In the genomic region with DNA sequence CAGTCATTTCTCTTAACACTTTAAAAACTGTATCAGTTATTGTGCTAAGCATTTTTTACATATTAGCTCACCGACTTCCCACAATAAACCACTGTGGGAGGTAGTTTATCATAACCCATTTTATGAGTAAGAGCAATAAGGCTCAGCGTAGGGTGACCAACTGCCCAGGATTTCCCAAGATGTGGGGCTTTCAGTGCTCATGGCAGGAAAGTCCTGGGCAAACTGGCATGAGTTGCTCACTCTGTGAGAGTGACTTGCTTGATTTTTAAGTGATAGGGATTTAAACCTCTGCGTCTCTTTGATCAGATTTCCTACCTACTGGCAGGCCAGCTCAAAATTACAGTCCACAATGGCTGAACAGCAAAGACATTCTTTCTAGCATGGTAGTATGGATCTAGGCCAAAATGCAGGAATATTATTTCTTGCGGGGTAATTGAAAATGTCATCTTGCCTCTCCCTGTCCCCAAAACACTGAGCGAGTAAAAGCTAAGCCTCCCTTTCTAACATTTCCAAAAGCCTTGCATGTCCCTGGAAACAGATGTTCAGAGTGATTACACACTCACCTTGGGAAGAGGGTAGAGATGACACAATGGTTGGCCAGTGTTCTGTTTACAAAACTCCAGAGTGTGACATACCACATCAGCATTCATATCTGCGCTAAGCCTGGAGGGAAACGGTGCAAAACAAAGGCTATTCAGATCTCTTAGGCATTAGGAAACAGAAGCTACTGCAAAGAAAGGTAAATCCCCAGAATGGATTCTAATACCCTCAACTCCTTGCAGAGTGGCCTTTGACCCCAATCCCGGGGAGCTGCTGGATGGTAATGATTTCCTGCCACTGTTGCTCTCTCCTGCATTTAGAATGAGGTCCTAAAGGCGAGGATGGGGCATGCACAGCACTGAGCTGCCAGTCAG, we compare ENCODE assay signal across 1 cellular context.
TF ChIP-seq lines count a peak whose summit lies in the region.

No MANE protein-coding gene starts in this region.

TF ChIP-seq in SK-N-SH, 30 proteins besides CTCF, POLR2A, EP300 and RAD21 (continued from another document):
- TF ChIP-seq GABPA (IDR thresholded peaks at IDR 0.05; ENCODE audit: low read depth) (no peak), FOXM1 (IDR thresholded peaks at IDR 0.05; ENCODE audit: low read depth) (0 out of 2 replicates have a peak, but pooled peaks have one; percentile 15), FOXJ3 (CRISPR knock-in tag; IDR thresholded peaks at IDR 0.05) (no peak), EZH2phosphoT487 (IDR thresholded peaks at IDR 0.05; ENCODE audit: borderline replicate concordance, low read depth) (no peak), TCF12 (IDR thresholded peaks at IDR 0.05) (peak; percentile 76), RFX5 (IDR thresholded peaks at IDR 0.05; ENCODE audit: low read length) (no peak), ELF1 (IDR thresholded peaks at IDR 0.05) (no peak), POLR2AphosphoS5 (IDR thresholded peaks at IDR 0.05; ENCODE audit: low read depth, low read length) (no peak), MXI1 (IDR thresholded peaks at IDR 0.05; ENCODE audit: low read depth, low read length) (no peak), MEF2A (IDR thresholded peaks at IDR 0.05; ENCODE audit: borderline replicate concordance, low read depth) (0 out of 2 replicates have a peak, but pooled peaks have one; percentile 39), SIN3A (IDR thresholded peaks at IDR 0.05; ENCODE audit: borderline replicate concordance, low read depth, low read length) (no peak), RCOR1 (IDR thresholded peaks at IDR 0.05; ENCODE audit: low read length) (no peak), YY1 (IDR thresholded peaks at IDR 0.05; ENCODE audit: low read depth) (no peak), RXRA (IDR thresholded peaks at IDR 0.05; ENCODE audit: borderline replicate concordance, low read depth) (peak; percentile 30; the same call in 1 of the 2 replicates), CHD2 (IDR thresholded peaks at IDR 0.05; ENCODE audit: low read length, partially characterized antibody) (no peak)
- TF ChIP-seq, protein P1, sequence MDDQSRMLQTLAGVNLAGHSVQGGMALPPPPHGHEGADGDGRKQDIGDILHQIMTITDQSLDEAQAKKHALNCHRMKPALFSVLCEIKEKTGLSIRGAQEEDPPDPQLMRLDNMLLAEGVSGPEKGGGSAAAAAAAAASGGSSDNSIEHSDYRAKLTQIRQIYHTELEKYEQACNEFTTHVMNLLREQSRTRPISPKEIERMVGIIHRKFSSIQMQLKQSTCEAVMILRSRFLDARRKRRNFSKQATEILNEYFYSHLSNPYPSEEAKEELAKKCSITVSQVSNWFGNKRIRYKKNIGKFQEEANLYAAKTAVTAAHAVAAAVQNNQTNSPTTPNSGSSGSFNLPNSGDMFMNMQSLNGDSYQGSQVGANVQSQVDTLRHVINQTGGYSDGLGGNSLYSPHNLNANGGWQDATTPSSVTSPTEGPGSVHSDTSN (IDR thresholded peaks at IDR 0.05) = peak; percentile 42
- TF ChIP-seq, protein P2, sequence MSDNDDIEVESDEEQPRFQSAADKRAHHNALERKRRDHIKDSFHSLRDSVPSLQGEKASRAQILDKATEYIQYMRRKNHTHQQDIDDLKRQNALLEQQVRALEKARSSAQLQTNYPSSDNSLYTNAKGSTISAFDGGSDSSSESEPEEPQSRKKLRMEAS (IDR thresholded peaks at IDR 0.05; ENCODE audit: low read depth) = no peak
- TF ChIP-seq, protein P3, sequence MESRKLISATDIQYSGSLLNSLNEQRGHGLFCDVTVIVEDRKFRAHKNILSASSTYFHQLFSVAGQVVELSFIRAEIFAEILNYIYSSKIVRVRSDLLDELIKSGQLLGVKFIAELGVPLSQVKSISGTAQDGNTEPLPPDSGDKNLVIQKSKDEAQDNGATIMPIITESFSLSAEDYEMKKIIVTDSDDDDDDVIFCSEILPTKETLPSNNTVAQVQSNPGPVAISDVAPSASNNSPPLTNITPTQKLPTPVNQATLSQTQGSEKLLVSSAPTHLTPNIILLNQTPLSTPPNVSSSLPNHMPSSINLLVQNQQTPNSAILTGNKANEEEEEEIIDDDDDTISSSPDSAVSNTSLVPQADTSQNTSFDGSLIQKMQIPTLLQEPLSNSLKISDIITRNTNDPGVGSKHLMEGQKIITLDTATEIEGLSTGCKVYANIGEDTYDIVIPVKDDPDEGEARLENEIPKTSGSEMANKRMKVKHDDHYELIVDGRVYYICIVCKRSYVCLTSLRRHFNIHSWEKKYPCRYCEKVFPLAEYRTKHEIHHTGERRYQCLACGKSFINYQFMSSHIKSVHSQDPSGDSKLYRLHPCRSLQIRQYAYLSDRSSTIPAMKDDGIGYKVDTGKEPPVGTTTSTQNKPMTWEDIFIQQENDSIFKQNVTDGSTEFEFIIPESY (IDR thresholded peaks at IDR 0.05; ENCODE audit: borderline replicate concordance, low read depth) = no peak
